11 cellular contexts compared by ENCODE assay signal in the genomic region with DNA sequence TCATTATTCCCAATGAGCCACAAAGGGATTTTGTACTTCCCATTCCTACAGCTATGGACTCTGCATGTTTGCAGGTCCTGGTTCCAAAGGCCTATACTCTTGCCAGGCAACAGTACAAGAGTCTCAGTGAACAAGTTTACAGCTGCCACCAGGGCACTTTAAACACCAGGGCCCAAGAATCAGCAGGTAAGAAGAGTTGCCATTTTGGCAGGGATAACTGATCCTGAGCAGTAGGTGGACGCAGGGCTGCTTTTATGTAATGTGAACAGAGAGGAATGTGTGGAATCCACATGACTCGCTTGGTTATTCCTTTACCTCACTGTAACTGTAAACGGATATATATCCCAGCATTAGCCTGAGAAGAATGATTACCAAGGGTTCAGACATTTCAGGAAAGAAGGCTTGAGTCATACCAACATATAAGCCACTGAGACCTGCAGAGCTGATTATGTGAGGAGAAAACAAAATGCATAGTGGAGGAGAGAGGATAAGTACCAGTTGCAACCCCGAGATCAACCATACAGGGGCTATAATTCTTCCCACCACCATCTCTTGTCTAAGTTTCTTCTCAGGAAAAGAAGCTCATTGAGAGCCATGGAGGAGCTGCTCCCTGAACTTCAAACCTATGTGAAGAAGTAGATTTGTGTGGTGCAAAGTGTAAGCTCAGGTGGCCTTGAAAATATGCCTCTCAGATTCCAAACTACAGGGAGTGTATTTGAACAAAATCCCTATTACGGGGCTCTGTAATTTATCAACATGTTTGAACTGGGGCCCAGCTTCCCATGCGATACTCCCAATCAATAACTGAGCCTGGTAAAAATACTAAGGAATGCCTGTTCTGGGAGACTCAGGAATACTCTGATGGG. TPM values are rescaled to one million over a fixed set of nuclear protein-coding genes. Genes with fewer than 3 reads are reported as not detected.
DNase-seq lines count a peak whose midpoint lies in the region; ATAC-seq, FAIRE-seq and TF ChIP-seq lines count a peak whose summit lies in the region.
"Had no signal": no experiment of that assay in that cellular context is flagged by ENCODE, and none has a peak within 500 bp of the region (broad histone marks: within the 10 kb centered on the region; RNA-seq: fewer than 3 reads in every experiment).

No MANE protein-coding gene starts in this region.

- TF ChIP-seq CTCF in HEK293 (tag by site-specific recombination; IDR thresholded peaks at IDR 0.05): no peak
- peak; percentile 3 for TF ChIP-seq CTCF in astrocyte (IDR thresholded peaks at IDR 0.05; ENCODE audit: insufficient read depth, low read depth, low read length)

- CTCF ChIA-PET in HEK293 (lab: Yijun Ruan, JAX): interaction anchor here (0.6 to 2.0 kb wide), 4 partner anchors 21 to 425 kb away, joined by 3 to 9 read pairs (median 4); no protein-coding TSS in a partner anchor
- CTCF ChIA-PET in naive thymus-derived CD4-positive, alpha-beta T cell (lab: Charles Lee): no interaction called here

- H3K4me2 ChIP-seq in astrocyte (ENCODE audit: low read length): peak overlapping the region; percentile 64

- DNase-seq in A172 (ENCODE audit: low spot score) (peak; percentile 85), astrocyte (ENCODE audit: low read depth) (peak; percentile 95), iris pigment epithelial cell (ENCODE audit: low read depth) (peak; percentile 94), T-helper 1 cell (no peak), NOMO-1 treated with dmso at 0.1 percent for 144 hours (lab: John Stamatoyannopoulos, UW; ENCODE audit: unreplicated experiment) (no peak)
- no peak for DNase-seq in naive thymus-derived CD4-positive, alpha-beta T cell
- DNase-seq: cortex of kidney, left cardiac atrium, NCI-H1930 had no signal

- H3K27ac ChIP-seq in HEK293 (ENCODE audit: extremely low read depth, low read depth, low read length) (no peak overlapping the region), astrocyte (ENCODE audit: low read depth, low read length) (peak overlapping the region; percentile 88)
- no peak overlapping the region for H3K27ac ChIP-seq in naive thymus-derived CD4-positive, alpha-beta T cell (ENCODE audit: low read depth, low read length)

- no peaks in the 10 kb centered on the region for H3K27me3 ChIP-seq in astrocyte (ENCODE audit: insufficient read depth, low read length)
- no peaks in the 10 kb centered on the region for H3K27me3 ChIP-seq in naive thymus-derived CD4-positive, alpha-beta T cell (ENCODE audit: control insufficient read depth in 2 of 2, insufficient read depth in 2 of 2, low read length in 2 of 2)

- POLR2A ChIA-PET in HEK293 (lab: Yijun Ruan, JAX): no interaction called here
- POLR2A ChIA-PET in naive thymus-derived CD4-positive, alpha-beta T cell (lab: Charles Lee): interaction anchor here (0.6 to 1.4 kb wide), 2 partner anchors 20 to 142 kb away, joined by 3 to 7 read pairs; no protein-coding TSS in a partner anchor

- FAIRE-seq in astrocyte (lab: Jason Lieb, UNC): peak; percentile 82

- peak overlapping the region; percentile 99 for H3K27ac Mint-ChIP-seq in astrocyte (ENCODE audit: unreplicated experiment)
- H3K27ac Mint-ChIP-seq in naive thymus-derived CD4-positive, alpha-beta T cell: peak overlapping the region in 2 of 9 donors; percentile 31 to 39

- no peak overlapping the region for H2AFZ ChIP-seq in astrocyte (ENCODE audit: low read depth, low read length)

- peak overlapping the region; percentile 42 for H3K4me3 Mint-ChIP-seq in astrocyte (ENCODE audit: unreplicated experiment)
- peak overlapping the region in 1 of 10 donors; percentile 27 for H3K4me3 Mint-ChIP-seq in naive thymus-derived CD4-positive, alpha-beta T cell

- no peaks in the 10 kb centered on the region for H3K36me3 Mint-ChIP-seq in astrocyte (ENCODE audit: low read depth, unreplicated experiment)
- peaks cover 0 to 35% (median 21%) of the 10 kb centered on the region in 5 donors for H3K36me3 Mint-ChIP-seq in naive thymus-derived CD4-positive, alpha-beta T cell

- H3K9me3 ChIP-seq in HEK293 (ENCODE audit: control insufficient read depth, insufficient read depth, low read depth, low read length) (no peaks in the 10 kb centered on the region), astrocyte (ENCODE audit: insufficient read depth, low read depth, low read length) (no peaks in the 10 kb centered on the region)
- no peaks in the 10 kb centered on the region for H3K9me3 ChIP-seq in naive thymus-derived CD4-positive, alpha-beta T cell (ENCODE audit: control insufficient read depth in 2 of 3, low read length in 3 of 3)

- no peaks in the 10 kb centered on the region for H3K36me3 ChIP-seq in HEK293 (ENCODE audit: control insufficient read depth in 2 of 2, insufficient read depth in 1 of 2, low read length in 2 of 2)
- H3K36me3 ChIP-seq in astrocyte (ENCODE audit: insufficient read depth, low read length): no peaks in the 10 kb centered on the region
- H3K36me3 ChIP-seq in naive thymus-derived CD4-positive, alpha-beta T cell (ENCODE audit: control insufficient read depth in 2 of 3, insufficient read depth in 3 of 3, low read length in 3 of 3): no peaks in the 10 kb centered on the region

- intact Hi-C loops in naive thymus-derived CD4-positive, alpha-beta T cell (cut with micrococcal nuclease): loop anchor here in 1 of 2 donors (2.0 kb wide), 1 partner anchor 16 kb away; no protein-coding TSS in a partner anchor

- peaks cover 83% of the 10 kb centered on the region for H3K79me2 ChIP-seq in astrocyte (ENCODE audit: insufficient read depth, low read length)

- peak overlapping the region; percentile 59 for H3K9ac ChIP-seq in astrocyte (ENCODE audit: low read length)

- no peaks in the 10 kb centered on the region for H3K9me3 Mint-ChIP-seq in astrocyte (ENCODE audit: unreplicated experiment)
- peaks cover 0 to 10% (median 0%) of the 10 kb centered on the region in 11 donors for H3K9me3 Mint-ChIP-seq in naive thymus-derived CD4-positive, alpha-beta T cell

- no peak for ATAC-seq in HG03097 (IDR thresholded peaks at IDR 0.05; ENCODE audit: low FRiP score, unreplicated experiment)
- no peak for ATAC-seq in naive thymus-derived CD4-positive, alpha-beta T cell
- ATAC-seq: left cardiac atrium had no signal

- peaks cover 58% of the 10 kb centered on the region for H3K4me1 Mint-ChIP-seq in astrocyte (ENCODE audit: low read depth, unreplicated experiment)
- H3K4me1 Mint-ChIP-seq in naive thymus-derived CD4-positive, alpha-beta T cell: peaks cover 27 to 85% (median 73%) of the 10 kb centered on the region in 7 donors

- H4K20me1 ChIP-seq in astrocyte (ENCODE audit: insufficient read depth, low read length): peaks cover 20% of the 10 kb centered on the region

- H3K4me3 ChIP-seq in HEK293 (ENCODE audit: low read depth, low read length): no peak overlapping the region
- H3K4me3 ChIP-seq in astrocyte (ENCODE audit: insufficient read depth, low read depth, low read length): no peak overlapping the region
- H3K4me3 ChIP-seq in naive thymus-derived CD4-positive, alpha-beta T cell (ENCODE audit: low read length): no peak overlapping the region

- H3K4me1 ChIP-seq in HEK293 (ENCODE audit: control insufficient read depth, insufficient read depth, low read length) (peaks cover 13% of the 10 kb centered on the region), astrocyte (ENCODE audit: insufficient read depth, low read length) (peaks cover 28% of the 10 kb centered on the region)
- H3K4me1 ChIP-seq in naive thymus-derived CD4-positive, alpha-beta T cell (ENCODE audit: control insufficient read depth in 2 of 2, insufficient read depth in 2 of 2, low read length in 2 of 2): peaks cover 0 to 4% of the 10 kb centered on the region in 2 donors

- no peaks in the 10 kb centered on the region for H3K27me3 Mint-ChIP-seq in astrocyte (ENCODE audit: low read depth, unreplicated experiment)
- no peaks in the 10 kb centered on the region for H3K27me3 Mint-ChIP-seq in naive thymus-derived CD4-positive, alpha-beta T cell

TF ChIP-seq in HEK293, 187 proteins besides CTCF, POLR2A, EP300 and RAD21:
- TF ChIP-seq ZNF394 (tag by site-specific recombination; IDR thresholded peaks at IDR 0.05; ENCODE audit: borderline replicate concordance) (no peak), MYNN (tag by site-specific recombination; IDR thresholded peaks at IDR 0.05; ENCODE audit: borderline replicate concordance) (peak; percentile 78; the same call in 1 of the 2 replicates), ZNF600 (tag by site-specific recombination; IDR thresholded peaks at IDR 0.05) (0 out of 2 replicates have a peak, but pooled peaks have one; percentile 25)

RNA-seq across cellular contexts. Expression of a gene that starts 24.6 kb away (rescaled TPM):
- total RNA-seq in A172 (2014; rRNA removed; shearing (Covaris generic)): 12.2 and 14.1 TPM in 2 replicates
- total RNA-seq in astrocyte: 14.1 and 14.9 TPM in 2 replicates
- total RNA-seq in naive thymus-derived CD4-positive, alpha-beta T cell: 100 to 1,000 TPM in 3 of 5 experiments, 10 to 100 TPM in 2; 50.9 to 186 (median 114) TPM
- 10 to 100 TPM; 36.7 to 49.6 TPM for polyA plus RNA-seq in naive thymus-derived CD4-positive, alpha-beta T cell

Comparison
In these comparisons a context has a peak if more than half of its experiments do, and no peak if none do; other contexts are left out.
1. DNase-seq: peak in A172 (single experiment), astrocyte (single experiment) and iris pigment epithelial cell (single experiment); none in T-helper 1 cell (0 of 5), NOMO-1 treated with dmso at 0.1 percent for 144 hours (single experiment) and naive thymus-derived CD4-positive, alpha-beta T cell (0 of 9).